ENCODE assay signal across 18 cellular contexts in the genomic region with DNA sequence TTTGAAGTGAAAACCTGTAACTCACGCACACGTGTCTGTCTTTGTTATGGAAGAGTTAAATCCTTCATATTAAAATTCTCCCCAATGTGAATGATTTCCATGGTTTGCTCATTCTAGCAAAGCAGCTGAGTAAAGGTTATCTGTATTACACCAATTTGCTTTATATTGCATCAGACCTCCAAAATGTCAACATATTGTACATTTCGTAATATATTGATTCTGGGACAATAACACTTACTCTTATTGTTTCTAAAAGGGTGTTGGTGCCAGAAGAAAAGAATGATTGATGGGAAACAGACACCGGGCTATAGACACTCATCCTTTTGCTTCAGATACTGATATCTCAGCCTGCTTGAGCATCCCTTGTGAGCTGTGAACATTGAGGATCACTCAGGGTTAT. TPM values are rescaled to one million over a fixed set of nuclear protein-coding genes. Genes with fewer than 3 reads are reported as not detected.
"Had no signal": no experiment of that assay in that cellular context is flagged by ENCODE, and none has a peak within 500 bp of the region (broad histone marks: within the 10 kb centered on the region; RNA-seq: fewer than 3 reads in every experiment).

No MANE protein-coding gene starts in this region.

- H3K27me3 ChIP-seq: testis, upper lobe of left lung had no signal

- H3K36me3 ChIP-seq: gastrocnemius medialis, heart left ventricle, spleen, stomach, upper lobe of left lung had no signal

- H3K4me3 Mint-ChIP-seq: activated naive CD8-positive, alpha-beta T cell had no signal

- H3K4me1 ChIP-seq: gastrocnemius medialis, heart left ventricle, psoas muscle, spleen, stomach, testis, upper lobe of left lung had no signal

- H3K36me3 Mint-ChIP-seq: activated naive CD8-positive, alpha-beta T cell; brain had no signal

- DNase-seq: activated CD4-positive, alpha-beta T cell treated with anti-CD3 and anti-CD28 coated beads, Interleukin-2, amount 50 U/mL, for 1 hour; activated CD8-positive, alpha-beta memory T cell treated with anti-CD3 and anti-CD28 coated beads for 24 hours; activated gamma-delta T cell treated with Interleukin-2 at 50 U/mL for 16 hours; cerebellar nuclear complex; effector memory CD4-positive, alpha-beta T cell; gastrocnemius medialis; heart left ventricle; midbrain; psoas muscle; spleen; stomach; testis; upper lobe of left lung had no signal

- ATAC-seq: gastrocnemius medialis, heart left ventricle, psoas muscle, sciatic nerve had no signal

- H3K27ac Mint-ChIP-seq: activated naive CD8-positive, alpha-beta T cell had no signal

- H3K9me3 Mint-ChIP-seq: brain had no signal

- H3K4me3 ChIP-seq: gastrocnemius medialis, heart left ventricle, lung, psoas muscle, spleen, stomach, testis, upper lobe of left lung had no signal

- H3K27ac ChIP-seq: gastrocnemius medialis, heart left ventricle, psoas muscle, spleen, stomach, testis, upper lobe of left lung had no signal

- H3K9me3 ChIP-seq: gastrocnemius medialis, heart left ventricle, psoas muscle, spleen, stomach, testis, upper lobe of left lung had no signal

RNA-seq across cellular contexts. Expression of gene NTNG1, which starts 7.0 kb away (rescaled TPM):
- total RNA-seq: gastrocnemius medialis; T-helper 2 cell treated with Interferon-gamma antibody and Interleukin-4, amounts not matched to agents 100 ng/mL and 5 ng/mL, for 36 hours had no signal
